ENCODE assay signal across 1 cellular context in the genomic region with DNA sequence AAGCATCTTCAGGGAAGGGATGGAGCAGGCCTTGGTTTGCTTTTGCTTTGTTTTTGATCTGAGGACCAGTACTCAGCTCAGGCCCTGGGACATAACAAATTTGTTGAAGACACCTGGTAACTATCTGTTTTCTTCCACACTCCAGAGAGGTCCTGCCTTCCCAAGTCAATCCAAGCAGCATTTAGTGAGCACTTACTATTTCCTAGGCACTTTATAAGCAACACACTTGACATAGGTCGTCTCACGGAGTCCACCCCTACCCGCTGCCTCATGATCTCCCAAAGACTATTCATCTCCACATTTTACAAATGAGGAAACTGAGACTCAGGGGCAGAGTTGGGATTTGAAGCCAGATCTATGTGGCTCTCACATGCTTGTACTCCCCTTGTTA.
TF ChIP-seq lines count a peak whose summit lies in the region.

No MANE protein-coding gene starts in this region.

TF ChIP-seq in K562, 482 proteins besides CTCF, POLR2A, EP300 and RAD21:
- TF ChIP-seq RFX1 (IDR thresholded peaks at IDR 0.05): no peak
- TF ChIP-seq TCF7 (IDR thresholded peaks at IDR 0.05; ENCODE audit: borderline replicate concordance): no peak
- TF ChIP-seq KDM1A (IDR thresholded peaks at IDR 0.05): 0 out of 4 replicates have a peak, but pooled peaks of 1 of the 2 experiments have one; percentile 5
